Comparison of ENCODE assay signal across 13 cellular contexts in the genomic region with DNA sequence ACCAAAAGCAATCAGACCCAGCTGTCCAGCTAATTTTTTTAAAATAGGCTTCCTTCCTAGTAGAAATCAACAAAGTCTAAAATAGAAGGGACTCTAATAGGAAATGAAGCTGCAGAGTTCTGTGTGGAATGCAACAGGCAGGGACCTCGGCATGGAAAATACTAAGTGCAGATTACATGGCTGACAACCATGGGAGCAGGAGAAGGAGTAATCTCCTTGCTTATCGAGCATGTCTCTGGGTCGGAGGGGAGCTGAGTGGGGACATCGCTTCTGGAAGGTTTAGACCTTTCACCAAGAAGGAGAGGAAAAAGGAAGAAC. TPM values are rescaled to one million over a fixed set of nuclear protein-coding genes. Genes with fewer than 3 reads are reported as not detected.
DNase-seq lines count a peak whose midpoint lies in the region; ATAC-seq and TF ChIP-seq lines count a peak whose summit lies in the region.
"Had no signal": no experiment of that assay in that cellular context is flagged by ENCODE, and none has a peak within 500 bp of the region (broad histone marks: within the 10 kb centered on the region; RNA-seq: fewer than 3 reads in every experiment).

No MANE protein-coding gene starts in this region.

- H3K4me1 Mint-ChIP-seq in activated CD4-positive, alpha-beta T cell treated with anti-CD3 and anti-CD28 coated beads, Interleukin-2, amount 10 ng/mL, durations not matched to agents 7 days and 5 days: peaks cover 75% of the 10 kb centered on the region

- no peak for DNase-seq in activated CD4-positive, alpha-beta T cell treated with anti-CD3 and anti-CD28 coated beads, Interleukin-2, amount 10 ng/mL, durations not matched to agents 7 days and 5 days
- no peak for DNase-seq in activated CD4-positive, alpha-beta T cell treated with anti-CD3 and anti-CD28 coated beads for 1 hour
- DNase-seq in ascending aorta (ENCODE audit: low spot score in 2 of 2): no peak
- DNase-seq in islet precursor cell: peak; percentile 4
- no peak for DNase-seq in thoracic aorta (ENCODE audit: low spot score)
- no peak for DNase-seq in HAP-1 (ENCODE audit: low spot score in 2 of 2)
- DNase-seq in stimulated activated CD4-positive, alpha-beta T cell treated with anti-CD3 and anti-CD28 coated beads, Interleukin-12 subunit alpha, Interleukin-12 subunit beta, amount 100 ng/mL, for 4 hours: no peak
- DNase-seq in stimulated activated CD8-positive, alpha-beta memory T cell treated with anti-CD3 and anti-CD28 coated beads, Interleukin-4, amount 100 ng/mL, for 48 hours: no peak
- DNase-seq: DMS53, T-helper 9 cell had no signal

- POLR2A ChIA-PET in activated CD4-positive, alpha-beta T cell treated with anti-CD3 and anti-CD28 coated beads, Interleukin-2, amount 10 ng/mL, durations not matched to agents 7 days and 5 days (lab: Charles Lee): interaction anchor here (1.1 kb wide), 1 partner anchor 31 kb away, joined by 3 read pairs; no protein-coding TSS in a partner anchor

- H3K27ac Mint-ChIP-seq in activated CD4-positive, alpha-beta T cell treated with anti-CD3 and anti-CD28 coated beads, Interleukin-2, amount 10 ng/mL, durations not matched to agents 7 days and 5 days: peak overlapping the region; percentile 92

- in situ Hi-C loops in HAP-1 (cut with MboI; ENCODE audit: low sequenced_read_pairs): no loop called here

- H3K9me3 Mint-ChIP-seq in activated CD4-positive, alpha-beta T cell treated with anti-CD3 and anti-CD28 coated beads, Interleukin-2, amount 10 ng/mL, durations not matched to agents 7 days and 5 days: no peaks in the 10 kb centered on the region

- peaks cover 13% of the 10 kb centered on the region for H3K36me3 Mint-ChIP-seq in activated CD4-positive, alpha-beta T cell treated with anti-CD3 and anti-CD28 coated beads, Interleukin-2, amount 10 ng/mL, durations not matched to agents 7 days and 5 days (ENCODE audit: low read depth)

- no peaks in the 10 kb centered on the region for H3K27me3 ChIP-seq in ascending aorta
- no peaks in the 10 kb centered on the region for H3K27me3 ChIP-seq in thoracic aorta (replicated peaks; ENCODE audit: insufficient read depth)
- peaks cover 11% of the 10 kb centered on the region for H3K27me3 ChIP-seq in HAP-1 (ENCODE audit: low read depth)
- H3K27me3 ChIP-seq: breast epithelium had no signal

- H3K4me3 Mint-ChIP-seq in activated CD4-positive, alpha-beta T cell treated with anti-CD3 and anti-CD28 coated beads, Interleukin-2, amount 10 ng/mL, durations not matched to agents 7 days and 5 days: peak overlapping the region; percentile 64

- no peak for TF ChIP-seq CTCF in ascending aorta (IDR thresholded peaks at IDR 0.05)
- TF ChIP-seq CTCF in thoracic aorta (IDR thresholded peaks at IDR 0.05): no peak

- H3K4me1 ChIP-seq in ascending aorta: peaks cover 3 to 22% of the 10 kb centered on the region in 2 donors
- H3K4me1 ChIP-seq in thoracic aorta (ENCODE audit: control insufficient read depth in 1 of 2, low read depth in 2 of 2): peaks cover 16 to 30% of the 10 kb centered on the region in 2 donors
- H3K4me1 ChIP-seq in HAP-1: no peaks in the 10 kb centered on the region

- intact Hi-C loops in ascending aorta (cut with DNase I): no loop called here

- CTCF ChIA-PET in activated CD4-positive, alpha-beta T cell treated with anti-CD3 and anti-CD28 coated beads, Interleukin-2, amount 10 ng/mL, durations not matched to agents 7 days and 5 days (lab: Charles Lee): interaction anchor here (0.6 to 1.7 kb wide), 4 partner anchors 13 to 24 kb away, joined by 3 to 11 read pairs (median 4); partner anchors contain the start of gene ZNF831

- no peaks in the 10 kb centered on the region for H3K36me3 ChIP-seq in ascending aorta
- H3K36me3 ChIP-seq in thoracic aorta: no peaks in the 10 kb centered on the region
- H3K36me3 ChIP-seq in HAP-1 (replicated peaks): no peaks in the 10 kb centered on the region
- H3K36me3 ChIP-seq: breast epithelium had no signal

- ATAC-seq in thoracic aorta (ENCODE audit: insufficient number of reproducible peaks, low FRiP score, low read depth): no peak
- ATAC-seq: esophagus mucosa had no signal

- peak overlapping the region; percentile 53 to 56 for H3K27ac ChIP-seq in ascending aorta
- peak overlapping the region; percentile 29 to 56 for H3K27ac ChIP-seq in thoracic aorta

- H3K27me3 Mint-ChIP-seq in activated CD4-positive, alpha-beta T cell treated with anti-CD3 and anti-CD28 coated beads, Interleukin-2, amount 10 ng/mL, durations not matched to agents 7 days and 5 days: no peaks in the 10 kb centered on the region

- H3K9me3 ChIP-seq in ascending aorta (no peaks in the 10 kb centered on the region), thoracic aorta (no peaks in the 10 kb centered on the region), HAP-1 (no peaks in the 10 kb centered on the region)
- H3K9me3 ChIP-seq: breast epithelium had no signal

- H3K4me3 ChIP-seq in ascending aorta: peak overlapping the region in 1 of 2 donors; percentile 38
- H3K4me3 ChIP-seq in thoracic aorta: peak overlapping the region; percentile 28
- no peak overlapping the region for H3K4me3 ChIP-seq in HAP-1

RNA-seq across cellular contexts. Expression of gene ZNF831, which starts 16.9 kb away (rescaled TPM):
- total RNA-seq in activated CD4-positive, alpha-beta T cell treated with anti-CD3 and anti-CD28 coated beads, Interleukin-2, amount 10 ng/mL, durations not matched to agents 7 days and 5 days: 10 to 100 TPM; 10.3 to 10.4 TPM
- total RNA-seq in ascending aorta (0.53 TPM), thoracic aorta (1 to 10 TPM; 1.1 to 1.3 TPM)
- total RNA-seq: A673 had no signal
